ENCODE assay signal across 22 cellular contexts in the genomic region with DNA sequence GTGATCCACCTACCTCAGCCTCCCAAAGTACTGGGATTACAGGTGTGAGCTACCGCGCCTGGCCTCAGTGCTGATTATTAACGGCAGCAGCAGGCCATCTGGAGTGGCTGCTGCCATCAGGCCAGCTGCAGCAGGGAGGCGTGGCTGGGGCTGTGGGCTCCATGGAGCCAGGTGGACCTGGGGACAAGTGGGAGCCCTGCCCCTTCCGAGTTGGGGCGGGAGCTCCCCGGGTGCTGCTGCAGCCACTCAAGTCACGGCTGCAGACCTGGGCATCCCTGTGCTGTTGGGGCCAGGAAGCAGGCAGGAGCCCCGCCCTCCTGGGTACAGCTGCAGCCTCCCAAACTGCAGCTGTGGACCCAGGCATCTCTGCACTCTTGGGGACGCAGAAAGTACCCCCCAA. TPM values are rescaled to one million over a fixed set of nuclear protein-coding genes. Genes with fewer than 3 reads are reported as not detected.
"Had no signal": no experiment of that assay in that cellular context is flagged by ENCODE, and none has a peak within 500 bp of the region (broad histone marks: within the 10 kb centered on the region; RNA-seq: fewer than 3 reads in every experiment).

No MANE protein-coding gene starts in this region.

- H3K9me3 Mint-ChIP-seq: naive thymus-derived CD8-positive, alpha-beta T cell; stimulated activated effector memory CD8-positive, alpha-beta T cell treated with anti-CD3 and anti-CD28 coated beads, Interleukin-12 subunit alpha, Interleukin-12 subunit beta, amount 100 ng/mL, for 72 hours had no signal

- H3K27me3 Mint-ChIP-seq: progenitor cell of endocrine pancreas had no signal

- H3K27ac ChIP-seq: heart left ventricle, left ventricle myocardium inferior, ovary, right atrium auricular region, right lobe of liver, skin epidermis, spleen, suprapubic skin, thoracic aorta, tibial artery, uterus had no signal

- H3K9me3 ChIP-seq: left ventricle myocardium inferior, ovary, right atrium auricular region, right lobe of liver, suprapubic skin, thoracic aorta, tibial artery, uterus had no signal

- H3K27ac Mint-ChIP-seq: immature natural killer cell; memory B cell; naive thymus-derived CD8-positive, alpha-beta T cell; progenitor cell of endocrine pancreas; stimulated activated effector memory CD8-positive, alpha-beta T cell treated with anti-CD3 and anti-CD28 coated beads, Interleukin-12 subunit alpha, Interleukin-12 subunit beta, amount 100 ng/mL, for 72 hours; stimulated activated naive CD8-positive, alpha-beta T cell treated with anti-CD3 and anti-CD28 coated beads, Interleukin-15, Interleukin-2, amounts not matched to agents 100 ng/mL and 50 ng/mL, for 24 hours had no signal

- H3K36me3 ChIP-seq: left ventricle myocardium inferior, ovary, right lobe of liver, spleen, suprapubic skin, thoracic aorta, uterus had no signal

- H3K4me1 ChIP-seq: left ventricle myocardium inferior, right atrium auricular region, right lobe of liver, spleen, suprapubic skin, tibial artery, uterus had no signal

- ATAC-seq: heart left ventricle; naive thymus-derived CD8-positive, alpha-beta T cell; right lobe of liver; stimulated activated effector memory CD8-positive, alpha-beta T cell treated with anti-CD3 and anti-CD28 coated beads, Interleukin-12 subunit alpha, Interleukin-12 subunit beta, amount 100 ng/mL, for 72 hours had no signal

- H3K4me3 Mint-ChIP-seq: immature natural killer cell; memory B cell; naive thymus-derived CD8-positive, alpha-beta T cell; stimulated activated effector memory CD8-positive, alpha-beta T cell treated with anti-CD3 and anti-CD28 coated beads, Interleukin-12 subunit alpha, Interleukin-12 subunit beta, amount 100 ng/mL, for 72 hours; stimulated activated naive CD8-positive, alpha-beta T cell treated with anti-CD3 and anti-CD28 coated beads, Interleukin-15, Interleukin-2, amounts not matched to agents 100 ng/mL and 50 ng/mL, for 24 hours had no signal

- H3K36me3 Mint-ChIP-seq: immature natural killer cell; naive thymus-derived CD8-positive, alpha-beta T cell; stimulated activated effector memory CD8-positive, alpha-beta T cell treated with anti-CD3 and anti-CD28 coated beads, Interleukin-12 subunit alpha, Interleukin-12 subunit beta, amount 100 ng/mL, for 72 hours had no signal

- H3K27me3 ChIP-seq: heart left ventricle, ovary, right atrium auricular region, right lobe of liver, spleen, suprapubic skin, tibial artery, uterus had no signal

- H3K4me3 ChIP-seq: heart left ventricle, left ventricle myocardium inferior, ovary, right atrium auricular region, right lobe of liver, skin epidermis, spleen, suprapubic skin, thoracic aorta, tibial artery, uterus had no signal

- H3K4me1 Mint-ChIP-seq: immature natural killer cell; memory B cell; naive thymus-derived CD8-positive, alpha-beta T cell; stimulated activated effector memory CD8-positive, alpha-beta T cell treated with anti-CD3 and anti-CD28 coated beads, Interleukin-12 subunit alpha, Interleukin-12 subunit beta, amount 100 ng/mL, for 72 hours had no signal

- DNase-seq: heart left ventricle; hypothalamus; immature natural killer cell; left ventricle myocardium inferior; midbrain; naive thymus-derived CD8-positive, alpha-beta T cell; ovary; right lobe of liver; spleen; stimulated activated CD4-positive, alpha-beta T cell treated with anti-CD3 and anti-CD28 coated beads, Interleukin-4, amount 100 ng/mL, for 24 hours; stimulated activated naive CD4-positive, alpha-beta T cell; tibial artery; trophoblast cell; uterus had no signal

RNA-seq across cellular contexts. Expression of gene LRRC49, which starts 23.9 kb away (rescaled TPM):
- total RNA-seq: naive thymus-derived CD8-positive, alpha-beta T cell had no signal
- polyA plus RNA-seq: naive thymus-derived CD8-positive, alpha-beta T cell had no signal

RNA-seq across cellular contexts. Expression of gene THAP10, which starts 24.3 kb away (rescaled TPM):
- total RNA-seq: naive thymus-derived CD8-positive, alpha-beta T cell had no signal
- polyA plus RNA-seq: naive thymus-derived CD8-positive, alpha-beta T cell had no signal
